Comparison of ENCODE assay signal across 35 cellular contexts in genomic region chr3:190220362-190220761, GRCh38.
"Had no signal": no experiment of that assay in that cellular context is flagged by ENCODE, and none has a peak within 500 bp of the region (broad histone marks: within the 10 kb centered on the region; RNA-seq: fewer than 3 reads in every experiment).

No MANE protein-coding gene starts in this region.

- DNase-seq: Karpas-422, Kasumi-1, MG63, MM.1S, MV-4-11, NCI-H1048, NCI-H1092, NCI-H1092 treated with DMSO at 0.1 percent for 48 hours, NCI-H1105, NCI-H1105 treated with DMSO at 0.1 percent for 48 hours, NCI-H1417, NCI-H1417 treated with DMSO at 0.1 percent for 48 hours, NCI-H1436, NCI-H1436 treated with DMSO at 0.1 percent for 48 hours, NCI-H146, NCI-H1694, NCI-H1694 treated with DMSO at 0.1 percent for 48 hours, NCI-H187, NCI-H187 treated with DMSO at 0.1 percent for 48 hours, NCI-H1930, NCI-H2029, NCI-H2029 treated with DMSO at 0.1 percent for 48 hours, NCI-H2081, NCI-H2081 treated with DMSO at 0.1 percent for 48 hours, NCI-H2107, NCI-H2171, NCI-H2171 treated with DMSO at 0.1 percent for 48 hours, NCI-H2227 treated with DMSO at 0.1 percent for 48 hours, NCI-H226, NCI-H345, NCI-H446, NCI-H446 treated with DMSO at 0.1 percent for 48 hours, NCI-H510A, NCI-H510A treated with DMSO at 0.1 percent for 48 hours, NCI-H524 had no signal

- H3K36me3 ChIP-seq: MG63 had no signal

- H3K4me3 ChIP-seq: MG63 had no signal

- H3K27me3 ChIP-seq: MG63 had no signal
